1 cellular context compared by ENCODE assay signal in the genomic region with DNA sequence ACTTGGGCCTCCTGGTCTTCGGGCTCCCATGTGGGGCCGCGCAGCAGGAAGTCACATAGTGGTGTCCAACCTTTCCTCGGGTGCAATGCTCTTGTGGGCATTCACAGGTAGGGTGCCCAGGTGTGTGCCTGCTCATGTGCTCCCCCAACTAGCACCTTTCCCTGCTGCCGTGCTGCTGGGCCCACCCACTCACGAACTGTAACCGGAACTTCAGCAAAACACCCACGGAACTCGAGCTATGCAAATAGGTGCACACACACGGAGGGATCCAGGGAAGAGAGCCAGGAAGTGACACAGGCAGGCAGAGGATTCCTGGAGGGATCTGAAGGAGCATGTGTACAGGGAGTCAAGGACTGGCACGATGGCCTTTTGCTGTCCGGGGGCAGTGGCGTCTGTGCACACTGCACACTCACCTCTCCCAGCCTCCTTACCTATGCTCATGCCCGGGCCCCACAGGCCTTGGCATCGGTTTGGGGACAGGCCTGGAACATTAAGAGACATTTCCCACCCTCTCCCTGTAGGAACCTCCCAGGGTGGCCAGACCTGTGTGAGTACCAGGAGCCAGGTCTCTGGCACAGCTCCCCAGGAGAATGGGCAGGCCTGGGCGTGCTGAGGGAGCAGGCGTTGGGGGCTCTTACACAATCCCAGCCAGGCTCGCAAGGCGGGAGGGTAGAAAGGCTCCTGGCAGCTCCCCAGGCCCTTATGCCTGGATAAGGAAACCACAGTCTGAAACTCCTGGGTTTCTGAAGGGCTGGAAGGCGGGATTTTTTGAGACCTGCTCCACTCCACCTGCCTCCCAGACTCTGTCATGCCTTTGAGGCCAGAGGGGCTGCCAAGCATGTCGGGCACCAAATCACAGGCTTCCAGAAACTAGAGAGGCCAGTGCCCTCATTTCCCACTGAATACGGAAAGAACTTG.
TF ChIP-seq lines count a peak whose summit lies in the region.

No MANE protein-coding gene starts in this region.

TF ChIP-seq in GM12878, 131 proteins besides CTCF, POLR2A, EP300 and RAD21 (continued from another document):
- TF ChIP-seq, protein P1, sequence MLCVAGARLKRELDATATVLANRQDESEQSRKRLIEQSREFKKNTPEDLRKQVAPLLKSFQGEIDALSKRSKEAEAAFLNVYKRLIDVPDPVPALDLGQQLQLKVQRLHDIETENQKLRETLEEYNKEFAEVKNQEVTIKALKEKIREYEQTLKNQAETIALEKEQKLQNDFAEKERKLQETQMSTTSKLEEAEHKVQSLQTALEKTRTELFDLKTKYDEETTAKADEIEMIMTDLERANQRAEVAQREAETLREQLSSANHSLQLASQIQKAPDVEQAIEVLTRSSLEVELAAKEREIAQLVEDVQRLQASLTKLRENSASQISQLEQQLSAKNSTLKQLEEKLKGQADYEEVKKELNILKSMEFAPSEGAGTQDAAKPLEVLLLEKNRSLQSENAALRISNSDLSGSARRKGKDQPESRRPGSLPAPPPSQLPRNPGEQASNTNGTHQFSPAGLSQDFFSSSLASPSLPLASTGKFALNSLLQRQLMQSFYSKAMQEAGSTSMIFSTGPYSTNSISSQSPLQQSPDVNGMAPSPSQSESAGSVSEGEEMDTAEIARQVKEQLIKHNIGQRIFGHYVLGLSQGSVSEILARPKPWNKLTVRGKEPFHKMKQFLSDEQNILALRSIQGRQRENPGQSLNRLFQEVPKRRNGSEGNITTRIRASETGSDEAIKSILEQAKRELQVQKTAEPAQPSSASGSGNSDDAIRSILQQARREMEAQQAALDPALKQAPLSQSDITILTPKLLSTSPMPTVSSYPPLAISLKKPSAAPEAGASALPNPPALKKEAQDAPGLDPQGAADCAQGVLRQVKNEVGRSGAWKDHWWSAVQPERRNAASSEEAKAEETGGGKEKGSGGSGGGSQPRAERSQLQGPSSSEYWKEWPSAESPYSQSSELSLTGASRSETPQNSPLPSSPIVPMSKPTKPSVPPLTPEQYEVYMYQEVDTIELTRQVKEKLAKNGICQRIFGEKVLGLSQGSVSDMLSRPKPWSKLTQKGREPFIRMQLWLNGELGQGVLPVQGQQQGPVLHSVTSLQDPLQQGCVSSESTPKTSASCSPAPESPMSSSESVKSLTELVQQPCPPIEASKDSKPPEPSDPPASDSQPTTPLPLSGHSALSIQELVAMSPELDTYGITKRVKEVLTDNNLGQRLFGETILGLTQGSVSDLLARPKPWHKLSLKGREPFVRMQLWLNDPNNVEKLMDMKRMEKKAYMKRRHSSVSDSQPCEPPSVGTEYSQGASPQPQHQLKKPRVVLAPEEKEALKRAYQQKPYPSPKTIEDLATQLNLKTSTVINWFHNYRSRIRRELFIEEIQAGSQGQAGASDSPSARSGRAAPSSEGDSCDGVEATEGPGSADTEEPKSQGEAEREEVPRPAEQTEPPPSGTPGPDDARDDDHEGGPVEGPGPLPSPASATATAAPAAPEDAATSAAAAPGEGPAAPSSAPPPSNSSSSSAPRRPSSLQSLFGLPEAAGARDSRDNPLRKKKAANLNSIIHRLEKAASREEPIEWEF (IDR thresholded peaks at IDR 0.05; ENCODE audit: insufficient replicate concordance, low read depth, low read length), result no peak
- TF ChIP-seq, protein P2, sequence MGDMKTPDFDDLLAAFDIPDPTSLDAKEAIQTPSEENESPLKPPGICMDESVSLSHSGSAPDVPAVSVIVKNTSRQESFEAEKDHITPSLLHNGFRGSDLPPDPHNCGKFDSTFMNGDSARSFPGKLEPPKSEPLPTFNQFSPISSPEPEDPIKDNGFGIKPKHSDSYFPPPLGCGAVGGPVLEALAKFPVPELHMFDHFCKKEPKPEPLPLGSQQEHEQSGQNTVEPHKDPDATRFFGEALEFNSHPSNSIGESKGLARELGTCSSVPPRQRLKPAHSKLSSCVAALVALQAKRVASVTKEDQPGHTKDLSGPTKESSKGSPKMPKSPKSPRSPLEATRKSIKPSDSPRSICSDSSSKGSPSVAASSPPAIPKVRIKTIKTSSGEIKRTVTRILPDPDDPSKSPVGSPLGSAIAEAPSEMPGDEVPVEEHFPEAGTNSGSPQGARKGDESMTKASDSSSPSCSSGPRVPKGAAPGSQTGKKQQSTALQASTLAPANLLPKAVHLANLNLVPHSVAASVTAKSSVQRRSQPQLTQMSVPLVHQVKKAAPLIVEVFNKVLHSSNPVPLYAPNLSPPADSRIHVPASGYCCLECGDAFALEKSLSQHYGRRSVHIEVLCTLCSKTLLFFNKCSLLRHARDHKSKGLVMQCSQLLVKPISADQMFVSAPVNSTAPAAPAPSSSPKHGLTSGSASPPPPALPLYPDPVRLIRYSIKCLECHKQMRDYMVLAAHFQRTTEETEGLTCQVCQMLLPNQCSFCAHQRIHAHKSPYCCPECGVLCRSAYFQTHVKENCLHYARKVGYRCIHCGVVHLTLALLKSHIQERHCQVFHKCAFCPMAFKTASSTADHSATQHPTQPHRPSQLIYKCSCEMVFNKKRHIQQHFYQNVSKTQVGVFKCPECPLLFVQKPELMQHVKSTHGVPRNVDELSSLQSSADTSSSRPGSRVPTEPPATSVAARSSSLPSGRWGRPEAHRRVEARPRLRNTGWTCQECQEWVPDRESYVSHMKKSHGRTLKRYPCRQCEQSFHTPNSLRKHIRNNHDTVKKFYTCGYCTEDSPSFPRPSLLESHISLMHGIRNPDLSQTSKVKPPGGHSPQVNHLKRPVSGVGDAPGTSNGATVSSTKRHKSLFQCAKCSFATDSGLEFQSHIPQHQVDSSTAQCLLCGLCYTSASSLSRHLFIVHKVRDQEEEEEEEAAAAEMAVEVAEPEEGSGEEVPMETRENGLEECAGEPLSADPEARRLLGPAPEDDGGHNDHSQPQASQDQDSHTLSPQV (IDR thresholded peaks at IDR 0.05), result no peak
TF ChIP-seq in GM12878: peak in this region for 1.
